In genomic region chr15:45449878-45450277, GRCh38 we compare ENCODE assay signal across 17 cellular contexts.
A peak's percentile ranks its signal among the peaks of the same experiment; 100 is the strongest.
DNase-seq lines count a peak whose midpoint lies in the region; ATAC-seq and TF ChIP-seq lines count a peak whose summit lies in the region.
"Had no signal": no experiment of that assay in that cellular context is flagged by ENCODE, and none has a peak within 500 bp of the region (broad histone marks: within the 10 kb centered on the region; RNA-seq: fewer than 3 reads in every experiment).

No MANE protein-coding gene starts in this region.

- H3K9ac ChIP-seq in neuronal stem cell (ENCODE audit: low read depth, low read length, poor library complexity) (no peak overlapping the region), endodermal cell (ENCODE audit: extremely low read depth, low read length, poor library complexity, severe bottlenecking) (no peak overlapping the region)

- no peaks in the 10 kb centered on the region for H3K4me1 ChIP-seq in neuronal stem cell (ENCODE audit: control insufficient read depth in 2 of 2, insufficient read depth in 1 of 2, low read depth in 1 of 2, low read length in 2 of 2)
- no peaks in the 10 kb centered on the region for H3K4me1 ChIP-seq in endodermal cell (ENCODE audit: control insufficient read depth, insufficient read depth, low read length)
- H3K4me1 ChIP-seq: adrenal gland had no signal

- peaks cover 3 to 26% of the 10 kb centered on the region in 2 donors for H3K36me3 Mint-ChIP-seq in CD14-positive monocyte
- peaks cover 2% of the 10 kb centered on the region for H3K36me3 Mint-ChIP-seq in endodermal cell (ENCODE audit: low read depth)
- H3K36me3 Mint-ChIP-seq: stimulated activated memory B cell treated with anti-CD40 and anti-IgM and Interleukin-4, amounts not matched to agents 10 μg/mL and 1 μg/mL and 100 μg/mL, for 72 hours had no signal

- H3K4me3 Mint-ChIP-seq in CD14-positive monocyte (peak overlapping the region in 1 of 2 donors; percentile 66), endodermal cell (no peak overlapping the region)
- H3K4me3 Mint-ChIP-seq: activated CD8-positive, alpha-beta T cell treated with anti-CD3 and anti-CD28 coated beads, Interleukin-2, amount 10 ng/mL, durations not matched to agents 7 days and 5 days; activated T-helper 1 cell treated with anti-CD3 and anti-CD28 coated beads, Interleukin-12 subunit alpha, Interleukin-12 subunit beta, Interleukin-2, Interleukin-4 antibody, amounts not matched to agents 30 ng/mL and 10 ng/mL and 1 ng/mL, durations not matched to agents 14 hours and 24 hours and 36 hours; central memory CD8-positive, alpha-beta T cell; stimulated activated memory B cell treated with anti-CD40 and anti-IgM and Interleukin-4, amounts not matched to agents 10 μg/mL and 1 μg/mL and 100 μg/mL, for 72 hours had no signal

- H3K79me1 ChIP-seq in neuronal stem cell (ENCODE audit: low read depth, low read length): no peaks in the 10 kb centered on the region

- no peak overlapping the region for H2AFZ ChIP-seq in neuronal stem cell (ENCODE audit: low read length)

- H3K23ac ChIP-seq in neuronal stem cell (ENCODE audit: low read depth, low read length, poor library complexity): no peak overlapping the region

- H3K27me3 Mint-ChIP-seq in CD14-positive monocyte (ENCODE audit: low read depth in 3 of 3) (peaks cover 27 to 40% (median 37%) of the 10 kb centered on the region in 3 donors), endodermal cell (ENCODE audit: insufficient read depth) (peaks cover 31% of the 10 kb centered on the region)
- H3K27me3 Mint-ChIP-seq: central memory CD8-positive, alpha-beta T cell; stimulated activated memory B cell treated with anti-CD40 and anti-IgM and Interleukin-4, amounts not matched to agents 10 μg/mL and 1 μg/mL and 100 μg/mL, for 72 hours had no signal

- no peak for TF ChIP-seq CTCF in CD14-positive monocyte (IDR thresholded peaks at IDR 0.05)
- no peak for TF ChIP-seq CTCF in epithelial cell of esophagus (IDR thresholded peaks at IDR 0.05; ENCODE audit: insufficient read depth, low read depth, low read length, missing control alignments)
- no peak for TF ChIP-seq CTCF in endodermal cell (conservative IDR thresholded peaks at IDR 0.05)

- H3K9me3 Mint-ChIP-seq in CD14-positive monocyte: peaks cover 0 to 4% (median under 1%) of the 10 kb centered on the region in 7 donors
- H3K9me3 Mint-ChIP-seq in endodermal cell: peaks cover 30% of the 10 kb centered on the region
- H3K9me3 Mint-ChIP-seq: central memory CD8-positive, alpha-beta T cell; stimulated activated memory B cell treated with anti-CD40 and anti-IgM and Interleukin-4, amounts not matched to agents 10 μg/mL and 1 μg/mL and 100 μg/mL, for 72 hours had no signal

- H3K4me3 ChIP-seq in epithelial cell of esophagus (ENCODE audit: low read length): no peak overlapping the region
- H3K4me3 ChIP-seq in neuronal stem cell (ENCODE audit: low read length in 2 of 2): no peak overlapping the region
- H3K4me3 ChIP-seq in endodermal cell (ENCODE audit: low read length): no peak overlapping the region
- H3K4me3 ChIP-seq: adrenal gland had no signal

- H2BK5ac ChIP-seq in neuronal stem cell (ENCODE audit: low read length): no peak overlapping the region

- no peak overlapping the region for H3K4me2 ChIP-seq in neuronal stem cell (ENCODE audit: insufficient read depth, low read length, poor library complexity, severe bottlenecking)

- peak overlapping the region; percentile 33 for H2AK5ac ChIP-seq in neuronal stem cell (ENCODE audit: low read depth, low read length)

- no peak overlapping the region for H3K18ac ChIP-seq in neuronal stem cell (ENCODE audit: low read length)

- no peak overlapping the region for H3K14ac ChIP-seq in neuronal stem cell (ENCODE audit: low read length)

- no peak overlapping the region for H4K91ac ChIP-seq in neuronal stem cell (ENCODE audit: low read depth, low read length, poor library complexity)

- no peak overlapping the region for H2BK15ac ChIP-seq in neuronal stem cell (ENCODE audit: low read length)

- H3K4ac ChIP-seq in neuronal stem cell (ENCODE audit: low read length): no peak overlapping the region

- H3K36me3 ChIP-seq in neuronal stem cell (replicated peaks in 1 of 2; ENCODE audit: control insufficient read depth in 2 of 2, insufficient read depth in 2 of 2, low read length in 2 of 2): no peaks in the 10 kb centered on the region
- H3K36me3 ChIP-seq in endodermal cell (ENCODE audit: control insufficient read depth, insufficient read depth, low read length): no peaks in the 10 kb centered on the region
- H3K36me3 ChIP-seq: adrenal gland had no signal

- no peak for ATAC-seq in activated CD4-positive, CD25-positive, alpha-beta regulatory T cell treated with anti-CD3 and anti-CD28 coated beads, Interleukin-2, amount 50 U/mL, for 24 hours
- ATAC-seq: activated CD8-positive, alpha-beta T cell treated with anti-CD3 and anti-CD28 coated beads, Interleukin-2, amount 10 ng/mL, durations not matched to agents 7 days and 5 days; stimulated activated memory B cell treated with anti-CD40 and anti-IgM and Interleukin-4, amounts not matched to agents 10 μg/mL and 1 μg/mL and 100 μg/mL, for 72 hours had no signal

- intact Hi-C loops in CD14-positive monocyte (cut with micrococcal nuclease): loop anchor here (5.0 to 10.0 kb wide), 2 partner anchors 725 to 728 kb away; no protein-coding TSS in a partner anchor

- H4K8ac ChIP-seq in neuronal stem cell (ENCODE audit: low read depth, low read length): no peak overlapping the region

- H3K27ac ChIP-seq in neuronal stem cell (replicated peaks; ENCODE audit: low read length) (no peak overlapping the region), endodermal cell (ENCODE audit: low read depth, low read length) (no peak overlapping the region)
- H3K27ac ChIP-seq: adrenal gland had no signal

- H3K27ac Mint-ChIP-seq in CD14-positive monocyte: peak overlapping the region in 5 of 7 donors; percentile 44 to 95 (median 90)
- no peak overlapping the region for H3K27ac Mint-ChIP-seq in endodermal cell
- H3K27ac Mint-ChIP-seq: activated CD8-positive, alpha-beta T cell treated with anti-CD3 and anti-CD28 coated beads, Interleukin-2, amount 10 ng/mL, durations not matched to agents 7 days and 5 days; activated T-helper 1 cell treated with anti-CD3 and anti-CD28 coated beads, Interleukin-12 subunit alpha, Interleukin-12 subunit beta, Interleukin-2, Interleukin-4 antibody, amounts not matched to agents 30 ng/mL and 10 ng/mL and 1 ng/mL, durations not matched to agents 14 hours and 24 hours and 36 hours; stimulated activated memory B cell treated with anti-CD40 and anti-IgM and Interleukin-4, amounts not matched to agents 10 μg/mL and 1 μg/mL and 100 μg/mL, for 72 hours had no signal

- DNase-seq in CD14-positive monocyte (ENCODE audit: low spot score): no peak
- peak; percentile 90 for DNase-seq in LoVo (ENCODE audit: low spot score)
- DNase-seq in epithelial cell of esophagus (ENCODE audit: low read depth): peak; percentile 97
- DNase-seq in neuronal stem cell (ENCODE audit: low spot score): no peak
- DNase-seq in NCI-H524 (lab: John Stamatoyannopoulos, UW): no peak
- no peak for DNase-seq in NCI-H774 (lab: John Stamatoyannopoulos, UW)
- DNase-seq in endodermal cell: no peak
- DNase-seq: activated CD8-positive, alpha-beta T cell treated with anti-CD3 and anti-CD28 coated beads, Interleukin-2, amount 10 ng/mL, durations not matched to agents 7 days and 5 days; adrenal gland; KBM-7; mesenchymal stem cell; NCI-H1105 treated with DMSO at 0.1 percent for 48 hours; NCI-H345 had no signal

- WGBS in neuronal stem cell (ENCODE audit: extremely low coverage in 2 of 2, insufficient read length in 2 of 2, insufficient replicate concordance in 1 of 2), 2 donors: no CpG with 5 or more reads among the region's 11 CpGs
- 88 to 89% methylated on average over 11 of the region's 11 CpGs for WGBS in endodermal cell (ENCODE audit: insufficient coverage in 1 of 2, insufficient read length in 1 of 2), 2 experiments

- H2BK120ac ChIP-seq in neuronal stem cell (ENCODE audit: low read depth, low read length): no peak overlapping the region

- no peak overlapping the region for H2BK12ac ChIP-seq in neuronal stem cell (ENCODE audit: low read length)

- H3K4me1 Mint-ChIP-seq in CD14-positive monocyte (peaks cover 59% of the 10 kb centered on the region), endodermal cell (peaks cover 2% of the 10 kb centered on the region)

- H3K27me3 ChIP-seq in neuronal stem cell (ENCODE audit: control insufficient read depth in 3 of 3, insufficient read depth in 3 of 3, low read depth in 1 of 3, low read length in 3 of 3): peaks cover 0 to 40% (median 0%) of the 10 kb centered on the region in 3 experiments
- no peaks in the 10 kb centered on the region for H3K27me3 ChIP-seq in endodermal cell (ENCODE audit: control insufficient read depth, insufficient read depth, low read length, poor library complexity, severe bottlenecking)

- H3K9me3 ChIP-seq in neuronal stem cell (replicated peaks in 1 of 2; ENCODE audit: control insufficient read depth in 2 of 2, insufficient read depth in 1 of 2, low read depth in 1 of 2, low read length in 2 of 2): peaks cover 4% of the 10 kb centered on the region in 2 donors
- H3K9me3 ChIP-seq in endodermal cell (ENCODE audit: control insufficient read depth, low read length): peaks cover 12% of the 10 kb centered on the region
- H3K9me3 ChIP-seq: adrenal gland had no signal

Comparison
In these comparisons a context has a peak if more than half of its experiments do, and no peak if none do; other contexts are left out.
1. DNase-seq: peak in LoVo (single experiment) and epithelial cell of esophagus (single experiment); none in CD14-positive monocyte (single experiment), neuronal stem cell (single experiment), NCI-H524 (0 of 2), NCI-H774 (single experiment) and endodermal cell (single experiment).